In the genomic region with DNA sequence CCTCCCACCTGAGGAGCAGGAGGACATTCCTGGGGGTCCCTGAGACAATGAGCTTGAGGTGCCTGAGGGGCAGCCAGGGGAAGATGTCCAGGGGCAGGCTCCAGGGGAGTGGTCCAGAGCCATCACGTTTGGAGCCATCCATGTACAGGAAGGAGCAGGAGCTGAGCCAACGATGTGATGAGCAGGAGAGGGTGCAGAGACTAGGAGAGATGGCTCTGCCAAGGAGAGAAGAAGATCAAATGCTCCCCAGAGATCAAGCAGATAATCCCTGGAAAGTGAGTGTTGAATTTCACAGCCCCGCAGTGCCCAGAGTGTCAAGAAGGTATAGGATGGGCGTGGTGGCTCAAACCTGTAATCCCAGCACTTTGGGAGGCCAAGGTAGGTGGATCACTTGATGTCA, we compare ENCODE assay signal across 27 cellular contexts.
DNase-seq lines count a peak whose midpoint lies in the region; ATAC-seq lines count a peak whose summit lies in the region.
"Had no signal": no experiment of that assay in that cellular context is flagged by ENCODE, and none has a peak within 500 bp of the region (broad histone marks: within the 10 kb centered on the region; RNA-seq: fewer than 3 reads in every experiment).

No MANE protein-coding gene starts in this region.

- 82% methylated on average over 4 of the region's 4 CpGs for WGBS in mesenchymal stem cell

- no peak overlapping the region for H3K4me3 Mint-ChIP-seq in activated naive CD4-positive, alpha-beta T cell treated with anti-CD3 and anti-CD28 coated beads for 36 hours
- no peak overlapping the region for H3K4me3 Mint-ChIP-seq in stimulated activated effector memory CD8-positive, alpha-beta T cell treated with anti-CD3 and anti-CD28 coated beads, Interleukin-12 subunit alpha, Interleukin-12 subunit beta, amount 100 ng/mL, for 72 hours
- H3K4me3 Mint-ChIP-seq: CD8-positive, alpha-beta T cell had no signal

- H3K27me3 Mint-ChIP-seq in activated naive CD4-positive, alpha-beta T cell treated with anti-CD3 and anti-CD28 coated beads for 36 hours (ENCODE audit: low read depth): no peaks in the 10 kb centered on the region

- no peaks in the 10 kb centered on the region for H3K4me1 Mint-ChIP-seq in activated naive CD4-positive, alpha-beta T cell treated with anti-CD3 and anti-CD28 coated beads for 36 hours (ENCODE audit: low read depth)
- H3K4me1 Mint-ChIP-seq in stimulated activated effector memory CD8-positive, alpha-beta T cell treated with anti-CD3 and anti-CD28 coated beads, Interleukin-12 subunit alpha, Interleukin-12 subunit beta, amount 100 ng/mL, for 72 hours: peaks cover 9% of the 10 kb centered on the region

- peaks cover 0 to 8% of the 10 kb centered on the region in 2 experiments for H3K27me3 ChIP-seq in mesenchymal stem cell (ENCODE audit: control insufficient read depth in 1 of 2, insufficient read depth in 1 of 2, low read length in 2 of 2)
- H3K27me3 ChIP-seq: SJSA1 had no signal

- H3K27ac Mint-ChIP-seq in activated naive CD4-positive, alpha-beta T cell treated with anti-CD3 and anti-CD28 coated beads, Interleukin-2, amount 50 U/mL, for 72 hours: peak overlapping the region; percentile 24 to 58
- no peak overlapping the region for H3K27ac Mint-ChIP-seq in activated naive CD4-positive, alpha-beta T cell treated with anti-CD3 and anti-CD28 coated beads for 36 hours
- H3K27ac Mint-ChIP-seq in stimulated activated effector memory CD8-positive, alpha-beta T cell treated with anti-CD3 and anti-CD28 coated beads, Interleukin-12 subunit alpha, Interleukin-12 subunit beta, amount 100 ng/mL, for 72 hours: peak overlapping the region; percentile 66
- H3K27ac Mint-ChIP-seq: CD8-positive, alpha-beta T cell had no signal

- H3K36me3 Mint-ChIP-seq in activated naive CD4-positive, alpha-beta T cell treated with anti-CD3 and anti-CD28 coated beads, Interleukin-2, amount 50 U/mL, for 72 hours: no peaks in the 10 kb centered on the region
- H3K36me3 Mint-ChIP-seq in activated naive CD4-positive, alpha-beta T cell treated with anti-CD3 and anti-CD28 coated beads for 36 hours (ENCODE audit: low read depth): no peaks in the 10 kb centered on the region
- no peaks in the 10 kb centered on the region for H3K36me3 Mint-ChIP-seq in stimulated activated effector memory CD8-positive, alpha-beta T cell treated with anti-CD3 and anti-CD28 coated beads, Interleukin-12 subunit alpha, Interleukin-12 subunit beta, amount 100 ng/mL, for 72 hours
- H3K36me3 Mint-ChIP-seq: CD8-positive, alpha-beta T cell had no signal

- H2BK12ac ChIP-seq in mesenchymal stem cell (ENCODE audit: low read length in 2 of 2): no peak overlapping the region

- no peak overlapping the region for H3K27ac ChIP-seq in mesenchymal stem cell (ENCODE audit: low read length, poor library complexity, severe bottlenecking)
- H3K27ac ChIP-seq: PC-9, SJSA1 had no signal

- H3K4ac ChIP-seq in mesenchymal stem cell (ENCODE audit: low read depth in 1 of 2, low read length in 2 of 2): no peak overlapping the region

- DNase-seq in activated naive CD4-positive, alpha-beta T cell treated with anti-CD3 and anti-CD28 coated beads, Interleukin-2, amount 50 U/mL, for 72 hours (ENCODE audit: low spot score in 2 of 2): no peak
- no peak for DNase-seq in activated naive CD4-positive, alpha-beta T cell treated with anti-CD3 and anti-CD28 coated beads for 36 hours
- DNase-seq in NCI-H524 (lab: John Stamatoyannopoulos, UW) (peak; percentile 50 to 89), mesenchymal stem cell (no peak)
- DNase-seq in stimulated activated effector memory CD8-positive, alpha-beta T cell treated with anti-CD3 and anti-CD28 coated beads, Interleukin-12 subunit alpha, Interleukin-12 subunit beta, amount 100 ng/mL, for 72 hours (ENCODE audit: low spot score in 2 of 2): no peak
- DNase-seq: C1 segment of cervical spinal cord; CD8-positive, alpha-beta T cell; DMS 273 treated with DMSO at 0.1 percent for 48 hours; DMS79; EL; GDM1; Karpas-422; NCI-H1092 treated with DMSO at 0.1 percent for 48 hours; NCI-H1436 treated with DMSO at 0.1 percent for 48 hours; NCI-H187 treated with DMSO at 0.1 percent for 48 hours; NCI-H2171 treated with DMSO at 0.1 percent for 48 hours; NCI-H345; NCI-H510A treated with DMSO at 0.1 percent for 48 hours; NCI-H774; PC-9; Right ventricle myocardium superior had no signal

- H2BK5ac ChIP-seq in mesenchymal stem cell (ENCODE audit: low read depth, low read length, poor library complexity, severe bottlenecking): no peak overlapping the region

- CTCF ChIA-PET in activated naive CD4-positive, alpha-beta T cell treated with anti-CD3 and anti-CD28 coated beads for 36 hours (lab: Charles Lee): interaction anchor here (1.2 kb wide), 1 partner anchor 16 kb away, joined by 3 read pairs; no protein-coding TSS in a partner anchor

- no peaks in the 10 kb centered on the region for H3K4me1 ChIP-seq in mesenchymal stem cell (ENCODE audit: control insufficient read depth, insufficient read depth, low read depth, low read length)
- H3K4me1 ChIP-seq: Caco-2, SJSA1 had no signal

- H3K14ac ChIP-seq in mesenchymal stem cell (ENCODE audit: low read length in 2 of 2): no peak overlapping the region

- H3K36me3 ChIP-seq in mesenchymal stem cell (ENCODE audit: control insufficient read depth in 1 of 2, insufficient read depth in 2 of 2, low read depth in 1 of 2, low read length in 2 of 2): no peaks in the 10 kb centered on the region
- H3K36me3 ChIP-seq: SJSA1 had no signal

- no peak overlapping the region for H3K23ac ChIP-seq in mesenchymal stem cell (ENCODE audit: low read length in 2 of 2)

- no peak overlapping the region for H2AFZ ChIP-seq in mesenchymal stem cell (ENCODE audit: low read depth, low read length)
- H2AFZ ChIP-seq: PC-9 had no signal

- intact Hi-C loops in activated naive CD4-positive, alpha-beta T cell treated with anti-CD3 and anti-CD28 coated beads for 36 hours (cut with micrococcal nuclease): no loop called here

- no peak overlapping the region for H3K4me2 ChIP-seq in mesenchymal stem cell (ENCODE audit: low read length, poor library complexity, severe bottlenecking)
- H3K4me2 ChIP-seq: PC-9 had no signal

- H2BK15ac ChIP-seq in mesenchymal stem cell (ENCODE audit: low read depth, poor library complexity, severe bottlenecking): no peak overlapping the region

- ATAC-seq in activated naive CD4-positive, alpha-beta T cell treated with anti-CD3 and anti-CD28 coated beads, Interleukin-2, amount 50 U/mL, for 72 hours: no peak
- ATAC-seq in stimulated activated effector memory CD8-positive, alpha-beta T cell treated with anti-CD3 and anti-CD28 coated beads, Interleukin-12 subunit alpha, Interleukin-12 subunit beta, amount 100 ng/mL, for 72 hours: no peak
- ATAC-seq in GM19035 (IDR thresholded peaks at IDR 0.05; ENCODE audit: unreplicated experiment) (no peak), GM18909 (IDR thresholded peaks at IDR 0.05; ENCODE audit: poor library complexity, unreplicated experiment) (no peak)
- ATAC-seq: CD8-positive, alpha-beta T cell; GM12878; HepG2 had no signal

- H2AK5ac ChIP-seq in mesenchymal stem cell (ENCODE audit: low read length, severe bottlenecking): peak overlapping the region; percentile 16

- H3K4me3 ChIP-seq in mesenchymal stem cell (ENCODE audit: insufficient read depth in 1 of 2, low read depth in 1 of 2, low read length in 2 of 2): no peak overlapping the region
- H3K4me3 ChIP-seq: GM12878, PC-9, SJSA1 had no signal

- no peaks in the 10 kb centered on the region for H3K9me3 ChIP-seq in mesenchymal stem cell (ENCODE audit: control insufficient read depth, low read length)
- H3K9me3 ChIP-seq: Caco-2, SJSA1 had no signal

- H3K18ac ChIP-seq in mesenchymal stem cell (ENCODE audit: low read depth in 1 of 2, low read length in 2 of 2): no peak overlapping the region

- no peaks in the 10 kb centered on the region for H3K79me1 ChIP-seq in mesenchymal stem cell (replicated peaks; ENCODE audit: low read length, poor library complexity, severe bottlenecking)

- H3K9me3 Mint-ChIP-seq in activated naive CD4-positive, alpha-beta T cell treated with anti-CD3 and anti-CD28 coated beads, Interleukin-2, amount 50 U/mL, for 72 hours: no peaks in the 10 kb centered on the region
- no peaks in the 10 kb centered on the region for H3K9me3 Mint-ChIP-seq in activated naive CD4-positive, alpha-beta T cell treated with anti-CD3 and anti-CD28 coated beads for 36 hours
- H3K9me3 Mint-ChIP-seq in stimulated activated effector memory CD8-positive, alpha-beta T cell treated with anti-CD3 and anti-CD28 coated beads, Interleukin-12 subunit alpha, Interleukin-12 subunit beta, amount 100 ng/mL, for 72 hours: no peaks in the 10 kb centered on the region
- H3K9me3 Mint-ChIP-seq: CD8-positive, alpha-beta T cell had no signal

- no peak overlapping the region for H4K91ac ChIP-seq in mesenchymal stem cell (ENCODE audit: low read length)

- H4K8ac ChIP-seq in mesenchymal stem cell (ENCODE audit: low read length): peak overlapping the region; percentile 5

- H3K9ac ChIP-seq in mesenchymal stem cell (ENCODE audit: low read length): no peak overlapping the region

- H2BK120ac ChIP-seq in mesenchymal stem cell (ENCODE audit: low read depth, low read length): no peak overlapping the region

Comparison
In these comparisons a context has a peak if more than half of its experiments do, and no peak if none do; other contexts are left out.
1. DNase-seq: peak in NCI-H524 (2 of 2); none in activated naive CD4-positive, alpha-beta T cell treated with anti-CD3 and anti-CD28 coated beads, Interleukin-2, amount 50 U/mL, for 72 hours (0 of 2), activated naive CD4-positive, alpha-beta T cell treated with anti-CD3 and anti-CD28 coated beads for 36 hours (single experiment), mesenchymal stem cell (single experiment) and stimulated activated effector memory CD8-positive, alpha-beta T cell treated with anti-CD3 and anti-CD28 coated beads, Interleukin-12 subunit alpha, Interleukin-12 subunit beta, amount 100 ng/mL, for 72 hours (0 of 2).